In genomic region chr9:110984890-110985437, GRCh38 we compare ENCODE assay signal across 2 cellular contexts.
TF ChIP-seq lines count a peak whose summit lies in the region.

No MANE protein-coding gene starts in this region.

TF ChIP-seq in H1, 55 proteins besides CTCF, POLR2A, EP300 and RAD21 (continued from another document):
- TF ChIP-seq FOSL1 (IDR thresholded peaks at IDR 0.05; ENCODE audit: insufficient read depth, low read depth, low read length) (no peak), POU5F1 (IDR thresholded peaks at IDR 0.05; ENCODE audit: low read depth, low read length) (no peak), YY1 (IDR thresholded peaks at IDR 0.05; ENCODE audit: low read depth, low read length) (no peak), GABPA (IDR thresholded peaks at IDR 0.05; ENCODE audit: borderline replicate concordance, insufficient read depth, low read length) (no peak), CBX5 (IDR thresholded peaks at IDR 0.05; ENCODE audit: low read depth, low read length) (no peak), ATF2 (IDR thresholded peaks at IDR 0.05; ENCODE audit: low read length) (no peak), SAP30 (IDR thresholded peaks at IDR 0.05; ENCODE audit: insufficient read depth, insufficient replicate concordance, low read length) (no peak), RFX5 (IDR thresholded peaks at IDR 0.05; ENCODE audit: borderline replicate concordance, low read depth, low read length) (no peak), RNF2 (IDR thresholded peaks at IDR 0.05; ENCODE audit: borderline replicate concordance, low read depth, low read length, missing control alignments, poor library complexity, severe bottlenecking) (no peak), NRF1 (IDR thresholded peaks at IDR 0.05; ENCODE audit: low read depth, low read length) (no peak), EZH2 (IDR thresholded peaks at IDR 0.05; ENCODE audit: low read depth, low read length, severe bottlenecking) (no peak), ATF3 (IDR thresholded peaks at IDR 0.05; ENCODE audit: insufficient read depth, low read depth, low read length) (no peak)

TF ChIP-seq in SK-N-SH treated with all-trans-retinoic acid at 6 μM for 48 hours, 23 proteins besides CTCF, POLR2A, EP300 and RAD21 (continued from another document):
- TF ChIP-seq SNAI2 (CRISPR knock-in tag; IDR thresholded peaks at IDR 0.05) (no peak), ZNF70 (CRISPR knock-in tag; IDR thresholded peaks at IDR 0.05) (no peak), ARNTL (CRISPR knock-in tag; IDR thresholded peaks at IDR 0.05; ENCODE audit: borderline replicate concordance, low read depth) (no peak), RARB (CRISPR knock-in tag; IDR thresholded peaks at IDR 0.05) (no peak), ZFP3 (CRISPR knock-in tag; IDR thresholded peaks at IDR 0.05) (no peak), CREB5 (CRISPR knock-in tag; IDR thresholded peaks at IDR 0.05; ENCODE audit: low read depth) (no peak), ZFP30 (CRISPR knock-in tag; IDR thresholded peaks at IDR 0.05) (no peak), PPARA (CRISPR knock-in tag; IDR thresholded peaks at IDR 0.05; ENCODE audit: borderline replicate concordance) (no peak), TSHZ2 (CRISPR knock-in tag; IDR thresholded peaks at IDR 0.05) (no peak), ZNF8 (CRISPR knock-in tag; IDR thresholded peaks at IDR 0.05) (no peak), BACH2 (CRISPR knock-in tag; IDR thresholded peaks at IDR 0.05; ENCODE audit: borderline replicate concordance) (no peak), GLIS3 (CRISPR knock-in tag; IDR thresholded peaks at IDR 0.05) (no peak)
